14 cellular contexts compared by ENCODE assay signal in genomic region chr5:107470007-107470582, GRCh38.
DNase-seq lines count a peak whose midpoint lies in the region; ATAC-seq and TF ChIP-seq lines count a peak whose summit lies in the region.
"Had no signal": no experiment of that assay in that cellular context is flagged by ENCODE, and none has a peak within 500 bp of the region (broad histone marks: within the 10 kb centered on the region; RNA-seq: fewer than 3 reads in every experiment).

No MANE protein-coding gene starts in this region.

- H3K9me3 ChIP-seq in DND-41 (ENCODE audit: insufficient read depth, low read length, severe bottlenecking): no peaks in the 10 kb centered on the region

- H3K36me3 ChIP-seq in DND-41 (ENCODE audit: insufficient read depth, low read length): no peaks in the 10 kb centered on the region

- no peaks in the 10 kb centered on the region for H3K27me3 ChIP-seq in DND-41 (ENCODE audit: insufficient read depth, low read length, poor library complexity)

- H3K79me2 ChIP-seq in DND-41 (ENCODE audit: insufficient read depth, low read length): no peaks in the 10 kb centered on the region

- intact Hi-C loops in natural killer cell (cut with micrococcal nuclease): no loop called here

- H4K20me1 ChIP-seq in DND-41 (ENCODE audit: insufficient read depth, low read length): no peaks in the 10 kb centered on the region

- H3K9me3 Mint-ChIP-seq in central memory CD8-positive, alpha-beta T cell: no peaks in the 10 kb centered on the region
- no peaks in the 10 kb centered on the region for H3K9me3 Mint-ChIP-seq in natural killer cell
- H3K9me3 Mint-ChIP-seq: activated B cell treated with CpG ODN at 0.5 μM for 24 hours; activated T-cell treated with anti-CD3 and anti-CD28 coated beads, Interleukin-2, amount 50 U/mL, for 4 hours; brain; CD4-positive, alpha-beta memory T cell; IgD-negative memory B cell had no signal

- H3K27ac ChIP-seq in DND-41 (ENCODE audit: low read length): peak overlapping the region; percentile 69

- H3K36me3 Mint-ChIP-seq in central memory CD8-positive, alpha-beta T cell (ENCODE audit: insufficient read depth): peaks cover 4% of the 10 kb centered on the region
- H3K36me3 Mint-ChIP-seq in natural killer cell: no peaks in the 10 kb centered on the region
- H3K36me3 Mint-ChIP-seq: brain; CD4-positive, alpha-beta memory T cell; IgD-negative memory B cell had no signal

- ATAC-seq in DND-41 (ENCODE audit: insufficient read depth, low read depth) (peak; percentile 27; the same call in 1 of the 3 replicates), natural killer cell (no peak), GM18498 (IDR thresholded peaks at IDR 0.05; ENCODE audit: unreplicated experiment) (no peak), GM21423 (IDR thresholded peaks at IDR 0.05; ENCODE audit: unreplicated experiment) (no peak)
- ATAC-seq in central memory CD8-positive, alpha-beta T cell (replicated peaks; ENCODE audit: extremely low read depth, poor library complexity, severe bottlenecking): no peak
- ATAC-seq: activated T-cell treated with anti-CD3 and anti-CD28 coated beads, Interleukin-2, amount 50 U/mL, for 4 hours had no signal

- no peak overlapping the region for H3K9ac ChIP-seq in DND-41 (ENCODE audit: low read depth, low read length)

- DNase-seq in DND-41 (no peak), NCI-H460 (ENCODE audit: extremely low read depth, low read depth) (peak; percentile 88), natural killer cell (no peak), T-helper 9 cell (no peak), Kasumi-1 (lab: John Stamatoyannopoulos, UW) (no peak)
- DNase-seq in central memory CD8-positive, alpha-beta T cell (ENCODE audit: low spot score in 2 of 2): no peak
- DNase-seq: activated B cell treated with CpG ODN at 0.5 μM for 24 hours; activated T-cell treated with anti-CD3 and anti-CD28 coated beads, Interleukin-2, amount 50 U/mL, for 4 hours; CD4-positive, alpha-beta memory T cell; erythroblast had no signal

- H3K4me2 ChIP-seq in DND-41 (ENCODE audit: insufficient read depth, low read length): peak overlapping the region; percentile 34

- no peak for TF ChIP-seq CTCF in DND-41 (IDR thresholded peaks at IDR 0.05; ENCODE audit: borderline replicate concordance, extremely low read depth, low read length, poor library complexity, severe bottlenecking)
- TF ChIP-seq CTCF in natural killer cell (IDR thresholded peaks at IDR 0.05): no peak

- H3K4me1 ChIP-seq in DND-41 (ENCODE audit: insufficient read depth, low read length): peaks cover 22% of the 10 kb centered on the region

- peaks cover 54% of the 10 kb centered on the region for H3K4me1 Mint-ChIP-seq in central memory CD8-positive, alpha-beta T cell
- H3K4me1 Mint-ChIP-seq in natural killer cell: peaks cover 73 to 80% of the 10 kb centered on the region in 2 donors

- peak overlapping the region; percentile 50 for H3K4me3 Mint-ChIP-seq in central memory CD8-positive, alpha-beta T cell
- H3K4me3 Mint-ChIP-seq in natural killer cell: peak overlapping the region; percentile 74
- H3K4me3 Mint-ChIP-seq: activated B cell treated with CpG ODN at 0.5 μM for 24 hours; activated T-cell treated with anti-CD3 and anti-CD28 coated beads, Interleukin-2, amount 50 U/mL, for 4 hours; brain; CD4-positive, alpha-beta memory T cell; IgD-negative memory B cell had no signal

- H2AFZ ChIP-seq in DND-41 (ENCODE audit: low read depth, low read length): no peak overlapping the region

- peak overlapping the region; percentile 91 for H3K27ac Mint-ChIP-seq in central memory CD8-positive, alpha-beta T cell (ENCODE audit: low read depth)
- peak overlapping the region; percentile 84 to 97 for H3K27ac Mint-ChIP-seq in natural killer cell
- H3K27ac Mint-ChIP-seq: activated B cell treated with CpG ODN at 0.5 μM for 24 hours, IgD-negative memory B cell had no signal

- no peak overlapping the region for H3K4me3 ChIP-seq in DND-41 (ENCODE audit: low read depth in 1 of 2, low read length in 2 of 2)

- H3K27me3 Mint-ChIP-seq in central memory CD8-positive, alpha-beta T cell: no peaks in the 10 kb centered on the region
- H3K27me3 Mint-ChIP-seq in natural killer cell (ENCODE audit: low read depth in 2 of 2): no peaks in the 10 kb centered on the region
- H3K27me3 Mint-ChIP-seq: activated B cell treated with CpG ODN at 0.5 μM for 24 hours, IgD-negative memory B cell had no signal
